Comparison of ENCODE assay signal across 20 cellular contexts in the genomic region with DNA sequence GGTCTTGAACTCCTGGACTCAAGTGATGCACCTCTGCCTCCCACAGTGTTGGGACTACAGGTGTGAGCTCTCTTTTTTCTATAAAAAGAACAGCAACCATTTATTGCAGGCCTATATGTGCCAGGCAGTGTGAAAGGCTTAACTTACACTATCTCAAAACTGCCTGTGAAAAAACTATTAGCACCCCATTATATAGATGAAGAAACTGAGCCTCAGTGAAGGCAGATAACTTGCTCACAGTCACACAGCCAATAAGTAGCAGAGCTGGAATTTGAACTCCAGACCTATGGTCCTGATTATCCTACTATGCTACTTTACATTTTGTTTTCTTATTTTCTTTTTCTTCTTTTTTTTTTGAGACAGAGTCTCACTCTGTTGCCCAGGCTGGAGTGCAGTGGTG. TPM values are rescaled to one million over a fixed set of nuclear protein-coding genes. Genes with fewer than 3 reads are reported as not detected.
"Had no signal": no experiment of that assay in that cellular context is flagged by ENCODE, and none has a peak within 500 bp of the region (broad histone marks: within the 10 kb centered on the region; RNA-seq: fewer than 3 reads in every experiment).

No MANE protein-coding gene starts in this region.

- H3K36me3 ChIP-seq: ovary, uterus had no signal

- H3K27ac ChIP-seq: hepatocyte, left ventricle myocardium inferior, ovary, right atrium auricular region, skin epidermis, suprapubic skin, thoracic aorta, tibial artery, upper lobe of right lung, uterus had no signal

- H3K27me3 ChIP-seq: hepatocyte, ovary, right atrium auricular region, suprapubic skin, tibial artery, upper lobe of right lung, uterus had no signal

- H3K4me1 ChIP-seq: upper lobe of right lung had no signal

- ATAC-seq: natural killer cell; sciatic nerve; stimulated activated effector memory CD8-positive, alpha-beta T cell treated with anti-CD3 and anti-CD28 coated beads, Interleukin-12 subunit alpha, Interleukin-12 subunit beta, amount 100 ng/mL, for 72 hours; upper lobe of right lung had no signal

- DNase-seq: islet precursor cell; left ventricle myocardium inferior; mesendoderm; naive B cell; natural killer cell; ovary; stimulated activated CD4-positive, alpha-beta T cell treated with anti-CD3 and anti-CD28 coated beads, Interleukin-4, amount 100 ng/mL, for 24 hours; stimulated activated naive CD4-positive, alpha-beta T cell; tibial artery; upper lobe of right lung; uterus had no signal

- H3K4me2 ChIP-seq: hepatocyte had no signal

- H3K9me3 ChIP-seq: left ventricle myocardium inferior, ovary, right atrium auricular region, suprapubic skin, thoracic aorta, tibial artery, upper lobe of right lung, uterus had no signal

- H3K4me3 ChIP-seq: hepatocyte, left ventricle myocardium inferior, lung, ovary, right atrium auricular region, skin epidermis, suprapubic skin, thoracic aorta, tibial artery, upper lobe of right lung, uterus had no signal

- H2AFZ ChIP-seq: hepatocyte had no signal

RNA-seq across cellular contexts. Expression of a gene that starts 15.1 kb away (rescaled TPM):
- polyA plus RNA-seq: neural cell had no signal
